ENCODE assay signal across 1 cellular context in genomic region chr9:5269249-5269715, GRCh38.
TF ChIP-seq lines count a peak whose summit lies in the region.

No MANE protein-coding gene starts in this region.

TF ChIP-seq in GM23338, 12 proteins besides CTCF, POLR2A, EP300 and RAD21:
- no peak for TF ChIP-seq ETS1 (IDR thresholded peaks at IDR 0.05)
- no peak for TF ChIP-seq POLR2AphosphoS5 (IDR thresholded peaks at IDR 0.05; ENCODE audit: low read depth)
- TF ChIP-seq ZNF114 (CRISPR knock-in tag; IDR thresholded peaks at IDR 0.05) = no peak
- no peak for TF ChIP-seq EZH2 (IDR thresholded peaks at IDR 0.05; ENCODE audit: low read depth, unreplicated experiment)
- TF ChIP-seq ZNF462 (CRISPR knock-in tag; IDR thresholded peaks at IDR 0.05) = no peak
- TF ChIP-seq JUNB (IDR thresholded peaks at IDR 0.05; ENCODE audit: unreplicated experiment) = no peak
- no peak for TF ChIP-seq STAT1 (IDR thresholded peaks at IDR 0.05; ENCODE audit: unreplicated experiment)
- TF ChIP-seq NANOG (IDR thresholded peaks at IDR 0.05; ENCODE audit: borderline replicate concordance) = no peak
- TF ChIP-seq EZH2phosphoT487 (IDR thresholded peaks at IDR 0.05; ENCODE audit: unreplicated experiment) = no peak
- no peak for TF ChIP-seq REST (IDR thresholded peaks at IDR 0.05; ENCODE audit: unreplicated experiment)
- TF ChIP-seq CREB1 (CRISPR knock-in tag; IDR thresholded peaks at IDR 0.05; ENCODE audit: low read depth) = no peak
- TF ChIP-seq ZNF331 (CRISPR knock-in tag; IDR thresholded peaks at IDR 0.05; ENCODE audit: low read depth) = no peak
